Comparison of ENCODE assay signal across 10 cellular contexts in genomic region chr5:132470596-132470995, GRCh38. TPM values are rescaled to one million over a fixed set of nuclear protein-coding genes. Genes with fewer than 3 reads are reported as not detected.
DNase-seq lines count a peak whose midpoint lies in the region; ATAC-seq and TF ChIP-seq lines count a peak whose summit lies in the region.
"Had no signal": no experiment of that assay in that cellular context is flagged by ENCODE, and none has a peak within 500 bp of the region (broad histone marks: within the 10 kb centered on the region; RNA-seq: fewer than 3 reads in every experiment).

No MANE protein-coding gene starts in this region.

- no peaks in the 10 kb centered on the region for H3K9me3 Mint-ChIP-seq in activated naive CD8-positive, alpha-beta T cell treated with anti-CD3 and anti-CD28 coated beads, Interleukin-2, amount 10 ng/mL, durations not matched to agents 7 days and 5 days
- H3K9me3 Mint-ChIP-seq in activated naive CD8-positive, alpha-beta T cell treated with anti-CD3 and anti-CD28 coated beads for 36 hours = no peaks in the 10 kb centered on the region
- no peaks in the 10 kb centered on the region for H3K9me3 Mint-ChIP-seq in naive B cell
- H3K9me3 Mint-ChIP-seq: HFFc6 had no signal

- peaks cover 0 to 10% (median 0%) of the 10 kb centered on the region in 4 donors for H3K36me3 ChIP-seq in upper lobe of left lung

- H3K9me3 ChIP-seq in T-helper 17 cell (ENCODE audit: control insufficient read depth, low read length, poor library complexity, severe bottlenecking) = no peaks in the 10 kb centered on the region
- no peaks in the 10 kb centered on the region for H3K9me3 ChIP-seq in upper lobe of left lung
- H3K9me3 ChIP-seq: body of pancreas had no signal

- no peak for ATAC-seq in activated naive CD8-positive, alpha-beta T cell treated with anti-CD3 and anti-CD28 coated beads, Interleukin-2, amount 10 ng/mL, durations not matched to agents 7 days and 5 days (ENCODE audit: low read depth)
- no peak for ATAC-seq in T-helper 17 cell
- no peak for ATAC-seq in naive B cell (ENCODE audit: low read depth in 2 of 2)
- ATAC-seq in upper lobe of left lung (ENCODE audit: low FRiP score in 2 of 2) = no peak

- WGBS in upper lobe of left lung, 2 donors = 100% methylated on average over 1 of the region's 1 CpG

- H3K27me3 Mint-ChIP-seq in activated naive CD8-positive, alpha-beta T cell treated with anti-CD3 and anti-CD28 coated beads, Interleukin-2, amount 10 ng/mL, durations not matched to agents 7 days and 5 days = no peaks in the 10 kb centered on the region
- H3K27me3 Mint-ChIP-seq in activated naive CD8-positive, alpha-beta T cell treated with anti-CD3 and anti-CD28 coated beads for 36 hours = no peaks in the 10 kb centered on the region
- H3K27me3 Mint-ChIP-seq in T-helper 17 cell (no peaks in the 10 kb centered on the region), naive B cell (no peaks in the 10 kb centered on the region)

- no peak for TF ChIP-seq POLR2A in upper lobe of left lung (IDR thresholded peaks at IDR 0.05)

- TF ChIP-seq CTCF in upper lobe of left lung (IDR thresholded peaks at IDR 0.05) = no peak

- DNase-seq in activated naive CD8-positive, alpha-beta T cell treated with anti-CD3 and anti-CD28 coated beads, Interleukin-2, amount 10 ng/mL, durations not matched to agents 7 days and 5 days = peak; percentile 21
- no peak for DNase-seq in activated naive CD8-positive, alpha-beta T cell treated with anti-CD3 and anti-CD28 coated beads for 36 hours
- DNase-seq in T-helper 17 cell (peak in 2 of 3 donors; percentile 4 to 8), naive B cell (no peak), upper lobe of left lung (peak in 1 of 2 donors; percentile 17), NCI-H146 treated with DMSO at 0.1 percent for 48 hours (lab: John Stamatoyannopoulos, UW; ENCODE audit: unreplicated experiment) (no peak), glomerular visceral epithelial cell (ENCODE audit: extremely low spot score) (no peak), D341Med (ENCODE audit: low spot score) (no peak)
- DNase-seq: HFFc6 had no signal

- H3K4me3 Mint-ChIP-seq in activated naive CD8-positive, alpha-beta T cell treated with anti-CD3 and anti-CD28 coated beads, Interleukin-2, amount 10 ng/mL, durations not matched to agents 7 days and 5 days = no peak overlapping the region
- H3K4me3 Mint-ChIP-seq in activated naive CD8-positive, alpha-beta T cell treated with anti-CD3 and anti-CD28 coated beads for 36 hours = no peak overlapping the region
- H3K4me3 Mint-ChIP-seq in T-helper 17 cell = peak overlapping the region; percentile 81
- no peak overlapping the region for H3K4me3 Mint-ChIP-seq in naive B cell
- H3K4me3 Mint-ChIP-seq: HFFc6 had no signal

- H3K4me1 Mint-ChIP-seq in activated naive CD8-positive, alpha-beta T cell treated with anti-CD3 and anti-CD28 coated beads, Interleukin-2, amount 10 ng/mL, durations not matched to agents 7 days and 5 days = peaks cover 78% of the 10 kb centered on the region
- H3K4me1 Mint-ChIP-seq in activated naive CD8-positive, alpha-beta T cell treated with anti-CD3 and anti-CD28 coated beads for 36 hours = peaks cover 66% of the 10 kb centered on the region
- H3K4me1 Mint-ChIP-seq in T-helper 17 cell (peaks cover 78% of the 10 kb centered on the region), naive B cell (peaks cover 66 to 84% (median 81%) of the 10 kb centered on the region in 3 donors)

- peaks cover 18% of the 10 kb centered on the region for H3K36me3 Mint-ChIP-seq in activated naive CD8-positive, alpha-beta T cell treated with anti-CD3 and anti-CD28 coated beads, Interleukin-2, amount 10 ng/mL, durations not matched to agents 7 days and 5 days
- peaks cover 14% of the 10 kb centered on the region for H3K36me3 Mint-ChIP-seq in activated naive CD8-positive, alpha-beta T cell treated with anti-CD3 and anti-CD28 coated beads for 36 hours
- H3K36me3 Mint-ChIP-seq in T-helper 17 cell (ENCODE audit: low read depth) (no peaks in the 10 kb centered on the region), naive B cell (peaks cover 0 to 5% of the 10 kb centered on the region in 2 donors)

- POLR2A ChIA-PET in activated naive CD8-positive, alpha-beta T cell treated with anti-CD3 and anti-CD28 coated beads, Interleukin-2, amount 10 ng/mL, durations not matched to agents 7 days and 5 days (lab: Charles Lee) = interaction anchor here (0.8 to 30.8 kb wide), 6 partner anchors 14 to 59 kb away, joined by 3 to 1195 read pairs (median 28); partner anchors contain the start of gene IRF1

- H3K4me3 ChIP-seq in upper lobe of left lung = no peak overlapping the region
- H3K4me3 ChIP-seq: body of pancreas had no signal

- peak overlapping the region; percentile 26 to 46 (median 35) for H3K27ac ChIP-seq in upper lobe of left lung
- H3K27ac ChIP-seq: body of pancreas had no signal

- H3K27ac Mint-ChIP-seq in activated naive CD8-positive, alpha-beta T cell treated with anti-CD3 and anti-CD28 coated beads, Interleukin-2, amount 10 ng/mL, durations not matched to agents 7 days and 5 days = peak overlapping the region; percentile 34
- no peak overlapping the region for H3K27ac Mint-ChIP-seq in activated naive CD8-positive, alpha-beta T cell treated with anti-CD3 and anti-CD28 coated beads for 36 hours
- peak overlapping the region; percentile 100 for H3K27ac Mint-ChIP-seq in T-helper 17 cell
- H3K27ac Mint-ChIP-seq in naive B cell = peak overlapping the region in 5 of 6 donors; percentile 38 to 96 (median 87)

- H3K4me1 ChIP-seq in upper lobe of left lung = peaks cover 40 to 71% (median 55%) of the 10 kb centered on the region in 4 donors

- no peak for TF ChIP-seq EP300 in upper lobe of left lung (IDR thresholded peaks at IDR 0.05)

- no peaks in the 10 kb centered on the region for H3K27me3 ChIP-seq in upper lobe of left lung
- H3K27me3 ChIP-seq: body of pancreas had no signal

RNA-seq across cellular contexts. Expression of gene IRF1, which starts 20.0 kb away (rescaled TPM):
- total RNA-seq in activated naive CD8-positive, alpha-beta T cell treated with anti-CD3 and anti-CD28 coated beads, Interleukin-2, amount 10 ng/mL, durations not matched to agents 7 days and 5 days = 100 to 1,000 TPM; 228 to 238 TPM
- total RNA-seq in activated naive CD8-positive, alpha-beta T cell treated with anti-CD3 and anti-CD28 coated beads for 36 hours = 100 to 1,000 TPM; 228 to 232 TPM
- 100 to 1,000 TPM; 590 to 639 TPM for total RNA-seq in T-helper 17 cell
- 100 to 1,000 TPM; 228 to 332 (median 296) TPM for polyA plus RNA-seq in naive B cell (ENCODE audit: low read depth in 6 of 6)
- total RNA-seq in upper lobe of left lung = 10 to 100 TPM; 42.1 to 94.3 (median 79.3) TPM

Comparison
In these comparisons a context has a peak if more than half of its experiments do, and no peak if none do; other contexts are left out.
1. DNase-seq: peak in activated naive CD8-positive, alpha-beta T cell treated with anti-CD3 and anti-CD28 coated beads, Interleukin-2, amount 10 ng/mL, durations not matched to agents 7 days and 5 days (single experiment) and T-helper 17 cell (2 of 3); none in activated naive CD8-positive, alpha-beta T cell treated with anti-CD3 and anti-CD28 coated beads for 36 hours (single experiment), naive B cell (single experiment), NCI-H146 treated with DMSO at 0.1 percent for 48 hours (single experiment), glomerular visceral epithelial cell (single experiment) and D341Med (single experiment).